13 cellular contexts compared by ENCODE assay signal in the genomic region with DNA sequence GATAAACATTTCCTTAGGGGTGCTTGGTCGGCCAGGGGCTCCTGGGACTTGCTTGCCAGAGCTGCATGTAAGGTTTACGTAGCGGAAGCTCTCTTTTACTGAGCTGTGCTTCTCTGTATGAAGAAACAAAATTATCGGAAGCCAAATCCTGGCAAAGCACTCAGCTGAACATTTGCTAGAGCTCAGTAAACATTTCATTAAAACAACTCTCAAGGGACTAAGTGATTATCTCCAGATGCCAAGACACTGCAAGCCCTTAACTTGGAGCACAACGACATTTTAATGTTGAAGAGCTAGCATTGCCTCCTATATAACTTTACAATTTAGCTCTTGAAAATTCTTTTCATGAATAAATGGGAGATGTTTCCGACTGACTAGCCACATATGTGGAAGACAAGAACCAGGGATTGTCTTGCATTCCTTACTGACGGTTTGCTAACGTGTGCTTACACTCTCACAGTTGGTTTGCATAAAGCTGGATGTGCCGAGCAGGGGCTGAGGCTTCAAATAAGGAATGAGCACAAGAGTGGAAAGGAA. TPM values are rescaled to one million over a fixed set of nuclear protein-coding genes. Genes with fewer than 3 reads are reported as not detected.
DNase-seq lines count a peak whose midpoint lies in the region; ATAC-seq and TF ChIP-seq lines count a peak whose summit lies in the region.
"Had no signal": no experiment of that assay in that cellular context is flagged by ENCODE, and none has a peak within 500 bp of the region (broad histone marks: within the 10 kb centered on the region; RNA-seq: fewer than 3 reads in every experiment).

No MANE protein-coding gene starts in this region.

- no peak for ATAC-seq in HG03135 (IDR thresholded peaks at IDR 0.05; ENCODE audit: unreplicated experiment)
- ATAC-seq in HG02870 (IDR thresholded peaks at IDR 0.05; ENCODE audit: unreplicated experiment) = no peak
- no peak for ATAC-seq in activated naive CD4-positive, alpha-beta T cell treated with anti-CD3 and anti-CD28 coated beads, Interleukin-2, amount 50 U/mL, for 72 hours

- no peaks in the 10 kb centered on the region for H3K36me3 Mint-ChIP-seq in activated naive CD4-positive, alpha-beta T cell treated with anti-CD3 and anti-CD28 coated beads, Interleukin-2, amount 50 U/mL, for 72 hours

- no peak overlapping the region for H3K27ac Mint-ChIP-seq in activated naive CD4-positive, alpha-beta T cell treated with anti-CD3 and anti-CD28 coated beads, Interleukin-2, amount 50 U/mL, for 72 hours
- H3K27ac Mint-ChIP-seq: activated naive CD4-positive, alpha-beta T cell treated with anti-CD3 and anti-CD28 coated beads for 36 hours had no signal

- TF ChIP-seq POLR2A in sigmoid colon (IDR thresholded peaks at IDR 0.05) = no peak

- WGBS in sigmoid colon, 2 donors = 75 to 85% methylated on average over 9 of the region's 9 CpGs

- H3K9me3 Mint-ChIP-seq in activated naive CD4-positive, alpha-beta T cell treated with anti-CD3 and anti-CD28 coated beads, Interleukin-2, amount 50 U/mL, for 72 hours = no peaks in the 10 kb centered on the region
- H3K9me3 Mint-ChIP-seq: activated naive CD4-positive, alpha-beta T cell treated with anti-CD3 and anti-CD28 coated beads for 36 hours had no signal

- peak; percentile 3 to 84 (median 58) for TF ChIP-seq EP300 in sigmoid colon (IDR thresholded peaks at IDR 0.05)

- intact Hi-C loops in left ventricle myocardium inferior (cut with micrococcal nuclease) = no loop called here
- intact Hi-C loops in sigmoid colon (cut with DNase I) = no loop called here

- TF ChIP-seq CTCF in left ventricle myocardium inferior (IDR thresholded peaks at IDR 0.05; ENCODE audit: borderline replicate concordance) (no peak), sigmoid colon (IDR thresholded peaks at IDR 0.05) (no peak)

- H3K9me3 ChIP-seq in left ventricle myocardium inferior (replicated peaks) = no peaks in the 10 kb centered on the region
- H3K9me3 ChIP-seq in sigmoid colon = no peaks in the 10 kb centered on the region

- H3K27me3 ChIP-seq in left ventricle myocardium inferior (ENCODE audit: low read depth) (no peaks in the 10 kb centered on the region), sigmoid colon (no peaks in the 10 kb centered on the region)

- H3K4me1 ChIP-seq in left ventricle myocardium inferior (peaks cover 20% of the 10 kb centered on the region), sigmoid colon (peaks cover 0 to 36% (median 30%) of the 10 kb centered on the region in 4 donors)

- peak; percentile 41 for DNase-seq in GM03348 (ENCODE audit: low spot score)
- DNase-seq in NCI-H82 (lab: John Stamatoyannopoulos, UW) = peak; percentile 81
- DNase-seq in left ventricle myocardium inferior = no peak
- peak; percentile 78 for DNase-seq in sigmoid colon
- no peak for DNase-seq in activated effector memory CD4-positive, alpha-beta T cell treated with anti-CD3 and anti-CD28 coated beads, Interleukin-2, amount 50 U/mL, for 16 hours
- no peak for DNase-seq in activated naive CD4-positive, alpha-beta T cell treated with anti-CD3 and anti-CD28 coated beads, Interleukin-2, amount 50 U/mL, for 72 hours (ENCODE audit: low spot score in 2 of 2)
- DNase-seq: activated naive CD4-positive, alpha-beta T cell treated with anti-CD3 and anti-CD28 coated beads for 36 hours; DMS53; NCI-H226; SIG-M5; substantia nigra had no signal

- H3K27ac ChIP-seq in left ventricle myocardium inferior (replicated peaks) (peak overlapping the region; percentile 59), sigmoid colon (peak overlapping the region; percentile 68 to 84 (median 76))

- peak overlapping the region; percentile 27 for H3K4me3 ChIP-seq in left ventricle myocardium inferior
- H3K4me3 ChIP-seq in sigmoid colon = peak overlapping the region in 2 of 4 donors; percentile 17 to 31

- H3K36me3 ChIP-seq in left ventricle myocardium inferior (no peaks in the 10 kb centered on the region), sigmoid colon (no peaks in the 10 kb centered on the region)

RNA-seq across cellular contexts. Expression of gene SCUBE2, which starts 43.3 kb away (rescaled TPM):
- total RNA-seq in left ventricle myocardium inferior (1.8 TPM), sigmoid colon (10 to 100 TPM in 3 of 4 donors, 1 to 10 TPM in 1; 7.5 to 22.9 (median 14.2) TPM)
- 1 to 10 TPM; 2.3 to 6.0 (median 3.4) TPM for polyA plus RNA-seq in sigmoid colon
- under 1 TPM; 0.61 to 0.70 TPM for total RNA-seq in activated naive CD4-positive, alpha-beta T cell treated with anti-CD3 and anti-CD28 coated beads, Interleukin-2, amount 50 U/mL, for 72 hours

RNA-seq across cellular contexts. Expression of gene NRIP3, which starts 44.3 kb away (rescaled TPM):
- total RNA-seq in left ventricle myocardium inferior = 1.9 TPM
- 1 to 10 TPM; 2.3 to 5.3 (median 3.6) TPM for total RNA-seq in sigmoid colon
- under 1 TPM in 2 of 3 donors, not detected in 1; under 0.01 to 0.61 TPM for polyA plus RNA-seq in sigmoid colon
- 1 to 10 TPM; 2.3 to 3.0 TPM for total RNA-seq in activated naive CD4-positive, alpha-beta T cell treated with anti-CD3 and anti-CD28 coated beads, Interleukin-2, amount 50 U/mL, for 72 hours

Comparison
In these comparisons a context has a peak if more than half of its experiments do, and no peak if none do; other contexts are left out.
1. DNase-seq: peak in GM03348 (single experiment), NCI-H82 (single experiment) and sigmoid colon (single experiment); none in left ventricle myocardium inferior (single experiment), activated effector memory CD4-positive, alpha-beta T cell treated with anti-CD3 and anti-CD28 coated beads, Interleukin-2, amount 50 U/mL, for 16 hours (single experiment) and activated naive CD4-positive, alpha-beta T cell treated with anti-CD3 and anti-CD28 coated beads, Interleukin-2, amount 50 U/mL, for 72 hours (0 of 2).